Comparison of ENCODE assay signal across 8 cellular contexts in genomic region chr1:109299087-109299983, GRCh38. TPM values are rescaled to one million over a fixed set of nuclear protein-coding genes. Genes with fewer than 3 reads are reported as not detected.
DNase-seq lines count a peak whose midpoint lies in the region; ATAC-seq and TF ChIP-seq lines count a peak whose summit lies in the region.

No MANE protein-coding gene starts in this region.

- H3K9me3 ChIP-seq in adrenal gland (replicated peaks in 1 of 3) (no peaks in the 10 kb centered on the region), psoas muscle (no peaks in the 10 kb centered on the region)

- ATAC-seq in Right ventricle myocardium inferior, result peak; percentile 75
- peak; percentile 25 to 35 (median 34) for ATAC-seq in psoas muscle
- ATAC-seq in GM18909 (IDR thresholded peaks at IDR 0.05; ENCODE audit: poor library complexity, unreplicated experiment), result no peak

- TF ChIP-seq CTCF in adrenal gland (IDR thresholded peaks at IDR 0.05), result no peak
- no peak for TF ChIP-seq CTCF in psoas muscle (IDR thresholded peaks at IDR 0.05)

- DNase-seq in Daoy (ENCODE audit: low read depth) (peak; percentile 73), adrenal gland (peak in 5 of 7 donors; percentile 12 to 63 (median 24)), Right ventricle myocardium inferior (ENCODE audit: missing footprints) (peak; percentile 79), psoas muscle (peak; percentile 40 to 74), NCI-H446 (lab: John Stamatoyannopoulos, UW) (no peak), activated T-cell treated with anti-CD3 and anti-CD28 coated beads for 4 hours (no peak)
- no peak for DNase-seq in activated CD4-positive, alpha-beta T cell treated with anti-CD3 and anti-CD28 coated beads, Interleukin-2, amount 50 U/mL, for 1 hour

- peaks cover 0 to 20% of the 10 kb centered on the region in 2 donors for H3K4me1 ChIP-seq in adrenal gland (replicated peaks in 1 of 2)
- H3K4me1 ChIP-seq in psoas muscle, result peaks cover 13% of the 10 kb centered on the region

- H3K27ac ChIP-seq in adrenal gland, result peak overlapping the region in 2 of 5 donors; percentile 66 to 82
- peak overlapping the region; percentile 61 for H3K27ac ChIP-seq in psoas muscle

- no peak overlapping the region for H3K4me3 ChIP-seq in adrenal gland
- H3K4me3 ChIP-seq in psoas muscle, result no peak overlapping the region

- no peaks in the 10 kb centered on the region for H3K27me3 ChIP-seq in adrenal gland
- no peaks in the 10 kb centered on the region for H3K27me3 ChIP-seq in psoas muscle (ENCODE audit: insufficient read depth in 3 of 3, low read length in 2 of 3)

- WGBS in adrenal gland, 4 donors, result 56 to 65% (median 58%) methylated on average over 19 of the region's 19 CpGs
- WGBS in psoas muscle, 3 donors, result 33 to 43% (median 35%) methylated on average over 19 of the region's 19 CpGs

- H3K36me3 ChIP-seq in adrenal gland (replicated peaks in 1 of 2), result no peaks in the 10 kb centered on the region
- H3K36me3 ChIP-seq in psoas muscle (ENCODE audit: insufficient read depth in 1 of 2, low read depth in 1 of 2), result no peaks in the 10 kb centered on the region

- no peak for TF ChIP-seq POLR2A in adrenal gland (IDR thresholded peaks at IDR 0.05)

- intact Hi-C loops in adrenal gland (cut with DNase I), result no loop called here
- intact Hi-C loops in Right ventricle myocardium inferior (cut with DNase I), result no loop called here
- intact Hi-C loops in psoas muscle (cut with DNase I), result loop anchor here in 1 of 2 donors (2.0 to 10.0 kb wide), 2 partner anchors 15 to 55 kb away; no protein-coding TSS in a partner anchor

RNA-seq across cellular contexts. Expression of gene MYBPHL, which starts 7.5 kb away (rescaled TPM):
- total RNA-seq in Daoy (2014; rRNA removed; shearing (Covaris generic)), result not detected in 2 replicates
- total RNA-seq in adrenal gland (under 1 TPM in 3 of 8 donors, not detected in 5; 0.32 to 0.68 (median 0.35) TPM), Right ventricle myocardium inferior (not detected), psoas muscle (1 to 10 TPM in 2 of 4 donors, under 1 TPM in 2; 0.57 to 2.2 (median 1.3) TPM)
- polyA plus RNA-seq in adrenal gland (under 1 TPM in 2 of 3 donors, not detected in 1; 0.35 to 0.98 TPM), psoas muscle (under 1 TPM in 2 of 3 donors, not detected in 1; 0.17 to 0.55 TPM)

RNA-seq across cellular contexts. Expression of gene PSRC1, which starts 16.4 kb away (rescaled TPM):
- 87.5 and 129 TPM in 2 replicates for total RNA-seq in Daoy (2014; rRNA removed; shearing (Covaris generic))
- 1 to 10 TPM in 7 of 8 donors, under 1 TPM in 1; 0.52 to 3.9 (median 2.4) TPM for total RNA-seq in adrenal gland
- polyA plus RNA-seq in adrenal gland, result 1 to 10 TPM; 1.7 to 5.8 (median 2.4) TPM
- total RNA-seq in Right ventricle myocardium inferior, result 1.2 TPM
- total RNA-seq in psoas muscle, result 1 to 10 TPM in 1 of 4 donors, under 1 TPM in 3; 0.54 to 1.7 (median 0.57) TPM
- polyA plus RNA-seq in psoas muscle, result 1 to 10 TPM in 2 of 3 donors, under 1 TPM in 1; 0.14 to 2.0 (median 1.3) TPM

RNA-seq across cellular contexts. Expression of gene CELSR2, which starts 50.0 kb away (rescaled TPM):
- 0.97 and 1.0 TPM in 2 replicates for total RNA-seq in Daoy (2014; rRNA removed; shearing (Covaris generic))
- total RNA-seq in adrenal gland (1 to 10 TPM; 2.8 to 9.1 (median 5.4) TPM), Right ventricle myocardium inferior (6.5 TPM), psoas muscle (10 to 100 TPM in 2 of 4 donors, 1 to 10 TPM in 2; 5.7 to 12.5 (median 10.6) TPM)
- polyA plus RNA-seq in adrenal gland (1 to 10 TPM; 1.7 to 6.3 (median 1.8) TPM), psoas muscle (1 to 10 TPM in 2 of 3 donors, under 1 TPM in 1; 0.69 to 6.9 (median 3.7) TPM)

Comparison
In these comparisons a context has a peak if more than half of its experiments do, and no peak if none do; other contexts are left out.
1. DNase-seq: peak in Daoy (single experiment), adrenal gland (5 of 7), Right ventricle myocardium inferior (single experiment) and psoas muscle (2 of 2); none in activated CD4-positive, alpha-beta T cell treated with anti-CD3 and anti-CD28 coated beads, Interleukin-2, amount 50 U/mL, for 1 hour (single experiment), NCI-H446 (0 of 2) and activated T-cell treated with anti-CD3 and anti-CD28 coated beads for 4 hours (single experiment).
2. RNA of gene PSRC1, which starts 16.4 kb away (total RNA-seq): 87.5 to 129 TPM in Daoy; 0.52 to 3.9 TPM in adrenal gland, 1.2 TPM in Right ventricle myocardium inferior (single experiment) and 0.54 to 1.7 TPM in psoas muscle; every median in the first group is over 10 times any median in the second.